In the genomic region with DNA sequence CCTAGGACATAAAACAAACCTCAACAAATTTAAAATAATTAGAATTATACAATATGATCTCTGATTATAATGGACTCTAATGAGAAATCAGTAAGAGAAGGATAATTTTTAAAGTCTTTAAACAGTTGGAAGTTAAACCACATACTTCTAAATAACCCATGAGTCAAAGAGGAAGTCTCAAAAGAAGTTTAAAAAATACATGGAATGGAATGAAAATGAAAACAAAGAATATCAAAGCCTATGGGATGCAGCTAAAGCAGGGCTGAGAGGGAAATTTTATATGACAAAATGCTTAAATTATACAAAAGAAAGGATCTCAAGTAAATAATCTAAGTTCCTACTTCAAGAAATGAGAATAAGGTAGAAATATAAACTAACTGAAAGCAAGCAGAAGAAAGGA, we compare ENCODE assay signal across 1 cellular context.
TF ChIP-seq lines count a peak whose summit lies in the region.

No MANE protein-coding gene starts in this region.

TF ChIP-seq in IMR-90, 13 proteins besides CTCF, POLR2A, EP300 and RAD21 (continued from another document):
- TF ChIP-seq RFX5 (IDR thresholded peaks at IDR 0.05; ENCODE audit: low read depth, low read length): no peak
- no peak for TF ChIP-seq BHLHE40 (IDR thresholded peaks at IDR 0.05; ENCODE audit: low read depth, low read length)
- no peak for TF ChIP-seq RCOR1 (IDR thresholded peaks at IDR 0.05; ENCODE audit: insufficient replicate concordance, low read length)
- TF ChIP-seq MAZ (IDR thresholded peaks at IDR 0.05; ENCODE audit: borderline replicate concordance, low read depth, low read length): no peak
